1 cellular context compared by ENCODE assay signal in genomic region chr20:2508631-2509467, GRCh38.
A peak's percentile ranks its signal among the peaks of the same experiment; 100 is the strongest.
TF ChIP-seq lines count a peak whose summit lies in the region.

Gene ZNF343 (minus strand): TSS chr20:2508915. CDS start chr20:2493895, 15,020 bp downstream.

TF ChIP-seq in HEK293, 187 proteins besides CTCF, POLR2A, EP300 and RAD21 (continued from another document):
- TF ChIP-seq, protein P1, sequence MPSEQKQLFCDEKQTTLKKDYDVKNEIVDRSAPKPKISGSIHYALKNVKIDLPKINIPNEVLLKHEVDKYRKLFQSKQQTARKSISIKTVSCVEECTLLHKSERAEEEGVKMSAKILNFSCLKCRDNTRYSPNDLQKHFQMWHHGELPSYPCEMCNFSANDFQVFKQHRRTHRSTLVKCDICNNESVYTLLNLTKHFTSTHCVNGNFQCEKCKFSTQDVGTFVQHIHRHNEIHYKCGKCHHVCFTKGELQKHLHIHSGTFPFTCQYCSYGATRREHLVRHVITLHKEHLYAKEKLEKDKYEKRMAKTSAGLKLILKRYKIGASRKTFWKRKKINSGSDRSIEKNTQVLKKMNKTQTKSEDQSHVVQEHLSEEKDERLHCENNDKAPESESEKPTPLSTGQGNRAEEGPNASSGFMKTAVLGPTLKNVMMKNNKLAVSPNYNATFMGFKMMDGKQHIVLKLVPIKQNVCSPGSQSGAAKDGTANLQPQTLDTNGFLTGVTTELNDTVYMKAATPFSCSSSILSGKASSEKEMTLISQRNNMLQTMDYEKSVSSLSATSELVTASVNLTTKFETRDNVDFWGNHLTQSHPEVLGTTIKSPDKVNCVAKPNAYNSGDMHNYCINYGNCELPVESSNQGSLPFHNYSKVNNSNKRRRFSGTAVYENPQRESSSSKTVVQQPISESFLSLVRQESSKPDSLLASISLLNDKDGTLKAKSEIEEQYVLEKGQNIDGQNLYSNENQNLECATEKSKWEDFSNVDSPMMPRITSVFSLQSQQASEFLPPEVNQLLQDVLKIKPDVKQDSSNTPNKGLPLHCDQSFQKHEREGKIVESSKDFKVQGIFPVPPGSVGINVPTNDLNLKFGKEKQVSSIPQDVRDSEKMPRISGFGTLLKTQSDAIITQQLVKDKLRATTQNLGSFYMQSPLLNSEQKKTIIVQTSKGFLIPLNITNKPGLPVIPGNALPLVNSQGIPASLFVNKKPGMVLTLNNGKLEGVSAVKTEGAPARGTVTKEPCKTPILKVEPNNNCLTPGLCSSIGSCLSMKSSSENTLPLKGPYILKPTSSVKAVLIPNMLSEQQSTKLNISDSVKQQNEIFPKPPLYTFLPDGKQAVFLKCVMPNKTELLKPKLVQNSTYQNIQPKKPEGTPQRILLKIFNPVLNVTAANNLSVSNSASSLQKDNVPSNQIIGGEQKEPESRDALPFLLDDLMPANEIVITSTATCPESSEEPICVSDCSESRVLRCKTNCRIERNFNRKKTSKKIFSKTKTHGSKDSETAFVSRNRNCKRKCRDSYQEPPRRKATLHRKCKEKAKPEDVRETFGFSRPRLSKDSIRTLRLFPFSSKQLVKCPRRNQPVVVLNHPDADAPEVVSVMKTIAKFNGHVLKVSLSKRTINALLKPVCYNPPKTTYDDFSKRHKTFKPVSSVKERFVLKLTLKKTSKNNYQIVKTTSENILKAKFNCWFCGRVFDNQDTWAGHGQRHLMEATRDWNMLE (tag by site-specific recombination; conservative IDR thresholded peaks at IDR 0.05; ENCODE audit: low read depth): peak; percentile 95
- peak; percentile 34; the same call in 1 of the 2 replicates for TF ChIP-seq PRDM10 (tag by site-specific recombination; IDR thresholded peaks at IDR 0.05)
- peak; percentile 90 for TF ChIP-seq ZNF677 (tag by site-specific recombination; IDR thresholded peaks at IDR 0.05)
- peak; percentile 24 for TF ChIP-seq ZNF692 (tag by site-specific recombination; IDR thresholded peaks at IDR 0.05)
- no peak for TF ChIP-seq OVOL3 (tag by site-specific recombination; IDR thresholded peaks at IDR 0.05)
- TF ChIP-seq ZNF658 (tag by site-specific recombination; IDR thresholded peaks at IDR 0.05): no peak
